ENCODE assay signal across 1 cellular context in the genomic region with DNA sequence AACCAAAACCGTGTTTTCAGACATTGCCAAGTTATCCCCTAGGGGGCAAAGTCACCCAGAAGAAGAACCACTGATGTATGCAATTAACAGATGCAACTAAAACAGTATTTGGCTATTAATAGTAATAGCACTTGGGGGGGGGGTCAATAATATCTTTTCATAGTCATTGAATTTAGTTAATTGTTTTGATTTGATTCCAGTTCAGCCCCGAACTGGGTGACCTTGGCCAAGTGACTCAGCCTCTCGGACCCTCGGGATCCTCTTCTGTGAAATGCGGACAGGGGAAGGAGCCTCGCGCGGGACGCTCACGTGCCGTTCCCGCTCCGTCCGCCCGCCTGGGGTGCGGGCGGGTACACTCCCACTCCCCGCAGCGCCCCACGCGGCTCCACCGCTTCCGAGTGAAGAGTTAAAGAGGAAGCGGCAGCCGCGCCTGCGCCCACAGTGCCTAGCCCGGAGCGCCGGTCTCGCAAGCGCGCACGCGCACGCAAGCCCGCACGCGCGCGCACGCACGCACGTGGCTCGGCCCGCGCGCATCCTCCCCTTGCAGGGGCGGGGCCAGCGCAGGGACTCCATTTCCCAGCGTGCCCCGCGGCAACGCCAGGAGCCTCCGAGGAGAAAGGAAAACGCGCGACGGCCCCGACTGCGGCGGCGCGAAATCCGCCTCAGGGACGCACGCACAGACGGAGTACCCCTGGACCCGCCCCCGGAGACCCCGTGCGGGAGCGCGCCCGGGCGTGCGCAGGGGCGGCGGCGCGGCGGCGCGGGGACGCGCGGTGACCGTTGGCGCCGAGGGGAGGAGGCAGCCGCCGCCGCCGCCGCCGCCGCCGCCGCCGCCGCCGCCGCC.
TF ChIP-seq lines count a peak whose summit lies in the region.

TSS of gene DAZAP1 (plus strand) at position 769 of the 844 bp plus-strand sequence. CDS start 188 bp downstream, outside the sequence.

TF ChIP-seq in K562, 482 proteins besides CTCF, POLR2A, EP300 and RAD21 (continued from another document and continues in another):
- TF ChIP-seq TARDBP (IDR thresholded peaks at IDR 0.05): peak; percentile 86; the same call in 1 of the 2 replicates
- no peak for TF ChIP-seq ZBTB8A (IDR thresholded peaks at IDR 0.05; ENCODE audit: partially characterized antibody)
- no peak for TF ChIP-seq NCOA2 (IDR thresholded peaks at IDR 0.05; ENCODE audit: partially characterized antibody in 2 of 2)
- peak; percentile 77 for TF ChIP-seq HDAC2 (IDR thresholded peaks at IDR 0.05)
- peak in 1 of 2 experiments; percentile 82; a peak in 1 of 3 replicates for TF ChIP-seq CBX3 (IDR thresholded peaks at IDR 0.05; ENCODE audit: borderline replicate concordance in 1 of 2, low read length in 2 of 2)
- TF ChIP-seq ZNF316 (IDR thresholded peaks at IDR 0.05): no peak
- TF ChIP-seq, protein P1, sequence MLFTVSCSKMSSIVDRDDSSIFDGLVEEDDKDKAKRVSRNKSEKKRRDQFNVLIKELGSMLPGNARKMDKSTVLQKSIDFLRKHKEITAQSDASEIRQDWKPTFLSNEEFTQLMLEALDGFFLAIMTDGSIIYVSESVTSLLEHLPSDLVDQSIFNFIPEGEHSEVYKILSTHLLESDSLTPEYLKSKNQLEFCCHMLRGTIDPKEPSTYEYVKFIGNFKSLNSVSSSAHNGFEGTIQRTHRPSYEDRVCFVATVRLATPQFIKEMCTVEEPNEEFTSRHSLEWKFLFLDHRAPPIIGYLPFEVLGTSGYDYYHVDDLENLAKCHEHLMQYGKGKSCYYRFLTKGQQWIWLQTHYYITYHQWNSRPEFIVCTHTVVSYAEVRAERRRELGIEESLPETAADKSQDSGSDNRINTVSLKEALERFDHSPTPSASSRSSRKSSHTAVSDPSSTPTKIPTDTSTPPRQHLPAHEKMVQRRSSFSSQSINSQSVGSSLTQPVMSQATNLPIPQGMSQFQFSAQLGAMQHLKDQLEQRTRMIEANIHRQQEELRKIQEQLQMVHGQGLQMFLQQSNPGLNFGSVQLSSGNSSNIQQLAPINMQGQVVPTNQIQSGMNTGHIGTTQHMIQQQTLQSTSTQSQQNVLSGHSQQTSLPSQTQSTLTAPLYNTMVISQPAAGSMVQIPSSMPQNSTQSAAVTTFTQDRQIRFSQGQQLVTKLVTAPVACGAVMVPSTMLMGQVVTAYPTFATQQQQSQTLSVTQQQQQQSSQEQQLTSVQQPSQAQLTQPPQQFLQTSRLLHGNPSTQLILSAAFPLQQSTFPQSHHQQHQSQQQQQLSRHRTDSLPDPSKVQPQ (CRISPR knock-in tag; IDR thresholded peaks at IDR 0.05; ENCODE audit: borderline replicate concordance): no peak
- TF ChIP-seq GABPA (tag; conservative IDR thresholded peaks at IDR 0.05; ENCODE audit: low read depth): peak; percentile 79
- no peak for TF ChIP-seq STAT5B (CRISPR knock-in tag; IDR thresholded peaks at IDR 0.05)
- no peak for TF ChIP-seq CEBPG (CRISPR knock-in tag; IDR thresholded peaks at IDR 0.05)
- no peak for TF ChIP-seq CEBPG (tag; conservative IDR thresholded peaks at IDR 0.05 in 1 of 2, IDR thresholded peaks at IDR 0.05 in 1 of 2)
- no peak for TF ChIP-seq PPARD (CRISPR knock-in tag; IDR thresholded peaks at IDR 0.05)
- TF ChIP-seq NONO (IDR thresholded peaks at IDR 0.05; ENCODE audit: low read depth in 2 of 2, low read length in 1 of 2): no peak
- no peak for TF ChIP-seq HBP1 (CRISPR knock-in tag; IDR thresholded peaks at IDR 0.05)
- TF ChIP-seq ZNF57 (CRISPR knock-in tag; IDR thresholded peaks at IDR 0.05): no peak
- TF ChIP-seq ETV5 (CRISPR knock-in tag; IDR thresholded peaks at IDR 0.05; ENCODE audit: low read depth): peak; percentile 65; the same call in 1 of the 2 replicates
- peak; percentile 94 for TF ChIP-seq MEIS2 (IDR thresholded peaks at IDR 0.05; ENCODE audit: partially characterized antibody)
- TF ChIP-seq MCM3 (IDR thresholded peaks at IDR 0.05): no peak
- TF ChIP-seq NELFE (IDR thresholded peaks at IDR 0.05; ENCODE audit: insufficient read depth, insufficient read length): no peak
- no peak for TF ChIP-seq U2AF2 (optimal IDR thresholded peaks at IDR 0.05; ENCODE audit: low read depth, low read length)
- no peak; the same call in 1 of the 2 replicates for TF ChIP-seq LEF1 (IDR thresholded peaks at IDR 0.05)
- no peak for TF ChIP-seq ZNF23 (CRISPR knock-in tag; IDR thresholded peaks at IDR 0.05)
- no peak for TF ChIP-seq ZNF444 (CRISPR knock-in tag; IDR thresholded peaks at IDR 0.05)
- TF ChIP-seq NR2C1 (IDR thresholded peaks at IDR 0.05): no peak
- 0 out of 2 replicates have a peak, but pooled peaks have one; percentile 45 for TF ChIP-seq NR2C1 (tag; IDR thresholded peaks at IDR 0.05)
- no peak for TF ChIP-seq ZNF707 (CRISPR knock-in tag; conservative IDR thresholded peaks at IDR 0.05)
- peak; percentile 44 for TF ChIP-seq MXI1 (IDR thresholded peaks at IDR 0.05; ENCODE audit: low read depth, low read length)
- TF ChIP-seq SP1 (CRISPR knock-in tag; IDR thresholded peaks at IDR 0.05): peak; percentile 96
- no peak for TF ChIP-seq TBL1XR1 (IDR thresholded peaks at IDR 0.05; ENCODE audit: low read length in 2 of 2)
- TF ChIP-seq, protein P2, sequence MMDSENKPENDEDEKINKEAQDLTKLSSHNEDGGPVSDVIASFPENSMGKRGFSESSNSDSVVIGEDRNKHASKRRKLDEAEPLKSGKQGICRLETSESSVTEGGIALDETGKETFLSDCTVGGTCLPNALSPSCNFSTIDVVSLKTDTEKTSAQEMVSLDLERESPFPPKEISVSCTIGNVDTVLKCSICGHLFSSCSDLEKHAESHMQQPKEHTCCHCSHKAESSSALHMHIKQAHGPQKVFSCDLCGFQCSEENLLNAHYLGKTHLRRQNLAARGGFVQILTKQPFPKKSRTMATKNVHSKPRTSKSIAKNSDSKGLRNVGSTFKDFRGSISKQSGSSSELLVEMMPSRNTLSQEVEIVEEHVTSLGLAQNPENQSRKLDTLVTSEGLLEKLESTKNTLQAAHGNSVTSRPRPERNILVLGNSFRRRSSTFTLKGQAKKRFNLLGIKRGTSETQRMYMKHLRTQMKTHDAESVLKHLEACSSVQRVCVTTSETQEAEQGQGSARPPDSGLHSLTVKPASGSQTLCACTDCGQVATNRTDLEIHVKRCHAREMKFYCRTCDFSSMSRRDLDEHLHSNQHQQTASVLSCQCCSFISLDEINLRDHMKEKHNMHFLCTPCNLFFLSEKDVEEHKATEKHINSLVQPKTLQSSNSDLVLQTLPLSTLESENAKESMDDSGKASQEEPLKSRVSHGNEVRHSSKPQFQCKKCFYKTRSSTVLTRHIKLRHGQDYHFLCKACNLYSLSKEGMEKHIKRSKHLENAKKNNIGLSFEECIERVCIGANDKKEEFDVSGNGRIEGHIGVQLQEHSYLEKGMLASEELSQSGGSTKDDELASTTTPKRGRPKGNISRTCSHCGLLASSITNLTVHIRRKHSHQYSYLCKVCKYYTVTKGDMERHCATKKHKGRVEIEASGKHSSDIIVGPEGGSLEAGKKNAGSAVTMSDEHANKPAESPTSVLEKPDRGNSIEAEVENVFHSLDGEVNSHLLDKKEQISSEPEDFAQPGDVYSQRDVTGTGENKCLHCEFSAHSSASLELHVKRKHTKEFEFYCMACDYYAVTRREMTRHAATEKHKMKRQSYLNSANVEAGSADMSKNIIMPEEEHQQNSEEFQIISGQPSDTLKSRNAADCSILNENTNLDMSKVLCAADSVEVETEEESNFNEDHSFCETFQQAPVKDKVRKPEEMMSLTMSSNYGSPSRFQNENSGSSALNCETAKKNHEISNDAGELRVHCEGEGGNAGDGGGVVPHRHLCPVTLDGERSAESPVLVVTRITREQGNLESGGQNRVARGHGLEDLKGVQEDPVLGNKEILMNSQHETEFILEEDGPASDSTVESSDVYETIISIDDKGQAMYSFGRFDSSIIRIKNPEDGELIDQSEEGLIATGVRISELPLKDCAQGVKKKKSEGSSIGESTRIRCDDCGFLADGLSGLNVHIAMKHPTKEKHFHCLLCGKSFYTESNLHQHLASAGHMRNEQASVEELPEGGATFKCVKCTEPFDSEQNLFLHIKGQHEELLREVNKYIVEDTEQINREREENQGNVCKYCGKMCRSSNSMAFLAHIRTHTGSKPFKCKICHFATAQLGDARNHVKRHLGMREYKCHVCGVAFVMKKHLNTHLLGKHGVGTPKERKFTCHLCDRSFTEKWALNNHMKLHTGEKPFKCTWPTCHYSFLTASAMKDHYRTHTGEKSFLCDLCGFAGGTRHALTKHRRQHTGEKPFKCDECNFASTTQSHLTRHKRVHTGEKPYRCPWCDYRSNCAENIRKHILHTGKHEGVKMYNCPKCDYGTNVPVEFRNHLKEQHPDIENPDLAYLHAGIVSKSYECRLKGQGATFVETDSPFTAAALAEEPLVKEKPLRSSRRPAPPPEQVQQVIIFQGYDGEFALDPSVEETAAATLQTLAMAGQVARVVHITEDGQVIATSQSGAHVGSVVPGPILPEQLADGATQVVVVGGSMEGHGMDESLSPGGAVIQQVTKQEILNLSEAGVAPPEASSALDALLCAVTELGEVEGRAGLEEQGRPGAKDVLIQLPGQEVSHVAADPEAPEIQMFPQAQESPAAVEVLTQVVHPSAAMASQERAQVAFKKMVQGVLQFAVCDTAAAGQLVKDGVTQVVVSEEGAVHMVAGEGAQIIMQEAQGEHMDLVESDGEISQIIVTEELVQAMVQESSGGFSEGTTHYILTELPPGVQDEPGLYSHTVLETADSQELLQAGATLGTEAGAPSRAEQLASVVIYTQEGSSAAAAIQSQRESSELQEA (IDR thresholded peaks at IDR 0.05; ENCODE audit: low read depth): no peak; the same call in 1 of the 2 replicates
- no peak for TF ChIP-seq TSC22D4 (tag; IDR thresholded peaks at IDR 0.05)
- TF ChIP-seq ZNF586 (CRISPR knock-in tag; conservative IDR thresholded peaks at IDR 0.05): no peak
- TF ChIP-seq ASH1L (IDR thresholded peaks at IDR 0.05; ENCODE audit: borderline replicate concordance, low read depth, partially characterized antibody): no peak
- TF ChIP-seq CGGBP1 (CRISPR knock-in tag; IDR thresholded peaks at IDR 0.05): no peak
- TF ChIP-seq NKRF (IDR thresholded peaks at IDR 0.05; ENCODE audit: borderline replicate concordance): peak; percentile 65; the same call in 1 of the 2 replicates
- TF ChIP-seq BACH1 (tag; IDR thresholded peaks at IDR 0.05): no peak; the same call in 1 of the 2 replicates
- TF ChIP-seq MAX (CRISPR knock-in tag; IDR thresholded peaks at IDR 0.05): peak; percentile 95
- TF ChIP-seq, protein P3, sequence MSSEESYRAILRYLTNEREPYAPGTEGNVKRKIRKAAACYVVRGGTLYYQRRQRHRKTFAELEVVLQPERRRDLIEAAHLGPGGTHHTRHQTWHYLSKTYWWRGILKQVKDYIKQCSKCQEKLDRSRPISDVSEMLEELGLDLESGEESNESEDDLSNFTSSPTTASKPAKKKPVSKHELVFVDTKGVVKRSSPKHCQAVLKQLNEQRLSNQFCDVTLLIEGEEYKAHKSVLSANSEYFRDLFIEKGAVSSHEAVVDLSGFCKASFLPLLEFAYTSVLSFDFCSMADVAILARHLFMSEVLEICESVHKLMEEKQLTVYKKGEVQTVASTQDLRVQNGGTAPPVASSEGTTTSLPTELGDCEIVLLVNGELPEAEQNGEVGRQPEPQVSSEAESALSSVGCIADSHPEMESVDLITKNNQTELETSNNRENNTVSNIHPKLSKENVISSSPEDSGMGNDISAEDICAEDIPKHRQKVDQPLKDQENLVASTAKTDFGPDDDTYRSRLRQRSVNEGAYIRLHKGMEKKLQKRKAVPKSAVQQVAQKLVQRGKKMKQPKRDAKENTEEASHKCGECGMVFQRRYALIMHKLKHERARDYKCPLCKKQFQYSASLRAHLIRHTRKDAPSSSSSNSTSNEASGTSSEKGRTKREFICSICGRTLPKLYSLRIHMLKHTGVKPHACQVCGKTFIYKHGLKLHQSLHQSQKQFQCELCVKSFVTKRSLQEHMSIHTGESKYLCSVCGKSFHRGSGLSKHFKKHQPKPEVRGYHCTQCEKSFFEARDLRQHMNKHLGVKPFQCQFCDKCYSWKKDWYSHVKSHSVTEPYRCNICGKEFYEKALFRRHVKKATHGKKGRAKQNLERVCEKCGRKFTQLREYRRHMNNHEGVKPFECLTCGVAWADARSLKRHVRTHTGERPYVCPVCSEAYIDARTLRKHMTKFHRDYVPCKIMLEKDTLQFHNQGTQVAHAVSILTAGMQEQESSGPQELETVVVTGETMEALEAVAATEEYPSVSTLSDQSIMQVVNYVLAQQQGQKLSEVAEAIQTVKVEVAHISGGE (CRISPR knock-in tag; IDR thresholded peaks at IDR 0.05): peak in 1 of 3 experiments; percentile 93; a peak in 2 of 6 replicates
